In the genomic region with DNA sequence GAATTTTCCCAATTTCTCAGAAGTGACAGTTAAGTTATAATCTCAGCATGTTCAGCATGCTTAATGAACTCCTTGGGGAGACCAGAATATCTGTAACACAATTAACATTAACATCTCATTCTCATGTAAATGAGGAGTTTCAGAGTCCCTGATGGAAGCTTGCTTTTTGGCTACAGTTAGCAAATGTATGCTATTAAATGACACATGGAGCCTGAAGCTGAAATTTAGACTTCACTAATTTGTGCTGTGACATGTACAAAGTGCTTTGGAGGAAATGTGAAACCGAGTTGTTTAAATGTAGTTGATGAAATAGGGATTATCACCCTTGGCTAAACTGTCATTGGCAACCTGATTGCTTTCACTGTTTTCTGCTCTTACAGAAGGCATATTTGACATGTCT, we compare ENCODE assay signal across 14 cellular contexts.
DNase-seq lines count a peak whose midpoint lies in the region; ATAC-seq and TF ChIP-seq lines count a peak whose summit lies in the region.
"Had no signal": no experiment of that assay in that cellular context is flagged by ENCODE, and none has a peak within 500 bp of the region (broad histone marks: within the 10 kb centered on the region; RNA-seq: fewer than 3 reads in every experiment).

No MANE protein-coding gene starts in this region.

- H3K4me3 ChIP-seq in DND-41 (ENCODE audit: low read depth in 1 of 2, low read length in 2 of 2) (no peak overlapping the region), IMR-90 (ENCODE audit: insufficient read depth, low read depth, low read length) (no peak overlapping the region), iPS-18a (ENCODE audit: low read length) (peak overlapping the region; percentile 40)

- H3K9me1 ChIP-seq in IMR-90 (ENCODE audit: insufficient read depth, low read length): no peaks in the 10 kb centered on the region

- peak overlapping the region; percentile 5; the same call in 1 of the 2 replicates for H2AFZ ChIP-seq in DND-41 (ENCODE audit: low read depth, low read length)
- no peak overlapping the region for H2AFZ ChIP-seq in IMR-90 (replicated peaks; ENCODE audit: low read length, poor library complexity)

- no TSS peak for BruUV-seq in IMR-90 (replicated peaks; lab: Mats Ljungman, UMichigan)

- CTCF ChIA-PET in IMR-90 (lab: Yijun Ruan, JAX): no interaction called here

- no peak for TF ChIP-seq CTCF in DND-41 (IDR thresholded peaks at IDR 0.05; ENCODE audit: borderline replicate concordance, extremely low read depth, low read length, poor library complexity, severe bottlenecking)
- no peak for TF ChIP-seq CTCF in IMR-90 (conservative IDR thresholded peaks at IDR 0.05; ENCODE audit: low read depth, low read length)

- H2BK5ac ChIP-seq in IMR-90 (ENCODE audit: low read depth, low read length, poor library complexity, severe bottlenecking): no peak overlapping the region

- H3K79me2 ChIP-seq in DND-41 (ENCODE audit: insufficient read depth, low read length): no peaks in the 10 kb centered on the region

- no peak overlapping the region for H2AK9ac ChIP-seq in IMR-90 (replicated peaks; ENCODE audit: low read depth, low read length, poor library complexity)

- no peaks in the 10 kb centered on the region for H3K36me3 ChIP-seq in DND-41 (ENCODE audit: insufficient read depth, low read length)
- H3K36me3 ChIP-seq in IMR-90 (ENCODE audit: control insufficient read depth, insufficient read depth, low read length): no peaks in the 10 kb centered on the region
- H3K36me3 ChIP-seq in iPS-18a (ENCODE audit: control insufficient read depth, low read depth, low read length): no peaks in the 10 kb centered on the region

- H3K27ac ChIP-seq in DND-41 (ENCODE audit: low read length) (no peak overlapping the region), IMR-90 (ENCODE audit: insufficient read depth, low read length) (no peak overlapping the region), iPS-18a (ENCODE audit: low read length) (peak overlapping the region; percentile 39)

- dilution Hi-C loops in IMR-90 (cut with HindIII; ENCODE audit: low sequenced_read_pairs, unreplicated experiment): no loop called here

- no peak overlapping the region; the same call in 1 of the 2 replicates for H4K5ac ChIP-seq in IMR-90 (ENCODE audit: low read depth, low read length)

- H3K4me1 ChIP-seq in DND-41 (ENCODE audit: insufficient read depth, low read length) (no peaks in the 10 kb centered on the region), IMR-90 (ENCODE audit: control insufficient read depth, insufficient read depth, low read length) (no peaks in the 10 kb centered on the region), iPS-18a (ENCODE audit: control insufficient read depth, low read depth, low read length) (peaks cover 22% of the 10 kb centered on the region)

- intact Hi-C loops in IMR-90 (cut with micrococcal nuclease): no loop called here

- H3K4me2 ChIP-seq in DND-41 (ENCODE audit: insufficient read depth, low read length) (no peak overlapping the region), IMR-90 (ENCODE audit: low read depth, low read length) (no peak overlapping the region)

- H3K27me3 ChIP-seq in DND-41 (ENCODE audit: insufficient read depth, low read length, poor library complexity) (no peaks in the 10 kb centered on the region), IMR-90 (ENCODE audit: control insufficient read depth, insufficient read depth, low read length) (no peaks in the 10 kb centered on the region), iPS-18a (ENCODE audit: control insufficient read depth, insufficient read depth, low read length) (no peaks in the 10 kb centered on the region)

- H3K9ac ChIP-seq in DND-41 (ENCODE audit: low read depth, low read length) (no peak overlapping the region), IMR-90 (ENCODE audit: low read depth, low read length) (no peak overlapping the region), iPS-18a (ENCODE audit: low read length) (no peak overlapping the region)

- H3K56ac ChIP-seq in IMR-90 (ENCODE audit: extremely low read depth, insufficient read depth, low read length): no peak overlapping the region

- H4K91ac ChIP-seq in IMR-90 (ENCODE audit: insufficient read depth, low read depth, low read length): no peak overlapping the region

- in situ Hi-C loops in IMR-90 (cut with MboI; ENCODE audit: low sequenced_read_pairs): no loop called here

- H4K20me1 ChIP-seq in DND-41 (ENCODE audit: insufficient read depth, low read length) (no peaks in the 10 kb centered on the region), IMR-90 (ENCODE audit: insufficient read depth, low read length) (no peaks in the 10 kb centered on the region)

- H4K8ac ChIP-seq in IMR-90 (ENCODE audit: low read depth in 2 of 2, low read length in 2 of 2): no peak overlapping the region

- no peaks in the 10 kb centered on the region for H3K79me1 ChIP-seq in IMR-90 (ENCODE audit: low read depth in 1 of 2, low read length in 2 of 2)

- H2BK120ac ChIP-seq in IMR-90 (ENCODE audit: low read depth, low read length): no peak overlapping the region

- H2BK15ac ChIP-seq in IMR-90 (ENCODE audit: low read depth, low read length): no peak overlapping the region

- no peak overlapping the region for H3K14ac ChIP-seq in IMR-90 (replicated peaks; ENCODE audit: low read depth, low read length)

- DNase-seq in DND-41 (no peak), IMR-90 (no peak), NCI-H748 (lab: John Stamatoyannopoulos, UW; ENCODE audit: unreplicated experiment) (peak; percentile 8), GF-D8 (lab: John Stamatoyannopoulos, UW) (no peak), SKM-1 treated with dmso at 0.1 percent for 144 hours (lab: John Stamatoyannopoulos, UW; ENCODE audit: unreplicated experiment) (no peak)
- DNase-seq: AML-193, NCI-H1048, NCI-H1694 treated with DMSO at 0.1 percent for 48 hours, NCI-H2227 treated with DMSO at 0.1 percent for 48 hours, NCI-H524 treated with DMSO at 0.1 percent for 48 hours, SIG-M5 had no signal

- no peak for TF ChIP-seq RAD21 in IMR-90 (IDR thresholded peaks at IDR 0.05; ENCODE audit: low read length)

- H3K9me3 ChIP-seq in DND-41 (ENCODE audit: insufficient read depth, low read length, severe bottlenecking) (no peaks in the 10 kb centered on the region), IMR-90 (ENCODE audit: control insufficient read depth, insufficient read depth, low read length) (no peaks in the 10 kb centered on the region), iPS-18a (ENCODE audit: control insufficient read depth, low read depth, low read length) (no peaks in the 10 kb centered on the region)

- H2BK20ac ChIP-seq in IMR-90 (ENCODE audit: low read depth, low read length): peak overlapping the region; percentile 5; the same call in 1 of the 2 replicates

- no peak for TF ChIP-seq POLR2A in IMR-90 (IDR thresholded peaks at IDR 0.05; ENCODE audit: low read depth, low read length)

- no peak overlapping the region for H3K4ac ChIP-seq in IMR-90 (ENCODE audit: low read depth, low read length)

- H2AK5ac ChIP-seq in IMR-90 (ENCODE audit: low read depth, low read length): no peak overlapping the region

- ATAC-seq in DND-41 (ENCODE audit: insufficient read depth, low read depth) (no peak), IMR-90 (ENCODE audit: low read depth) (no peak), GM19455 (IDR thresholded peaks at IDR 0.05; ENCODE audit: unreplicated experiment) (no peak), HG02763 (IDR thresholded peaks at IDR 0.05; ENCODE audit: unreplicated experiment) (no peak)

- no peak overlapping the region for H3K23ac ChIP-seq in IMR-90 (ENCODE audit: low read depth, low read length)

- POLR2A ChIA-PET in IMR-90 (lab: Charles Lee; ENCODE audit: unreplicated experiment): no interaction called here

- H3K18ac ChIP-seq in IMR-90 (ENCODE audit: low read depth, low read length): peak overlapping the region; percentile 29; the same call in 1 of the 2 replicates

- no CpG with 5 or more reads among the region's 1 CpG for WGBS in IMR-90 (ENCODE audit: extremely low coverage in 2 of 2, insufficient read length in 1 of 2), 2 experiments

TF ChIP-seq in IMR-90, 13 proteins besides CTCF, POLR2A, EP300 and RAD21:
- TF ChIP-seq, protein P1, sequence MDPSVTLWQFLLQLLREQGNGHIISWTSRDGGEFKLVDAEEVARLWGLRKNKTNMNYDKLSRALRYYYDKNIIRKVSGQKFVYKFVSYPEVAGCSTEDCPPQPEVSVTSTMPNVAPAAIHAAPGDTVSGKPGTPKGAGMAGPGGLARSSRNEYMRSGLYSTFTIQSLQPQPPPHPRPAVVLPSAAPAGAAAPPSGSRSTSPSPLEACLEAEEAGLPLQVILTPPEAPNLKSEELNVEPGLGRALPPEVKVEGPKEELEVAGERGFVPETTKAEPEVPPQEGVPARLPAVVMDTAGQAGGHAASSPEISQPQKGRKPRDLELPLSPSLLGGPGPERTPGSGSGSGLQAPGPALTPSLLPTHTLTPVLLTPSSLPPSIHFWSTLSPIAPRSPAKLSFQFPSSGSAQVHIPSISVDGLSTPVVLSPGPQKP (IDR thresholded peaks at IDR 0.05; ENCODE audit: borderline replicate concordance, low read depth, low read length): no peak
- TF ChIP-seq SMC3 (IDR thresholded peaks at IDR 0.05; ENCODE audit: low read depth, low read length) (no peak), CEBPB (IDR thresholded peaks at IDR 0.05; ENCODE audit: low read depth, low read length) (no peak), RCOR1 (IDR thresholded peaks at IDR 0.05; ENCODE audit: insufficient replicate concordance, low read length) (no peak), MAFK (IDR thresholded peaks at IDR 0.05; ENCODE audit: low read depth, low read length) (no peak), RFX5 (IDR thresholded peaks at IDR 0.05; ENCODE audit: low read depth, low read length) (no peak)
TF ChIP-seq in IMR-90: peak in this region for 0.
